In genomic region chr14:49173765-49174373, GRCh38 we compare ENCODE assay signal across 8 cellular contexts.
DNase-seq lines count a peak whose midpoint lies in the region; ATAC-seq and TF ChIP-seq lines count a peak whose summit lies in the region.

No MANE protein-coding gene starts in this region.

- no peak overlapping the region for H4K8ac ChIP-seq in trophoblast cell (ENCODE audit: low read depth, low read length)

- no peaks in the 10 kb centered on the region for H3K36me3 ChIP-seq in fibroblast of lung (ENCODE audit: control insufficient read depth, insufficient read depth, low read length)
- no peaks in the 10 kb centered on the region for H3K36me3 ChIP-seq in trophoblast cell (ENCODE audit: control insufficient read depth in 1 of 2, insufficient read depth in 2 of 2, low read length in 2 of 2)
- H3K36me3 ChIP-seq in esophagus squamous epithelium, result no peaks in the 10 kb centered on the region

- BruUV-seq in Calu3 (replicated peaks; lab: Mats Ljungman, UMichigan), result no TSS peak

- H3K9ac ChIP-seq in fibroblast of lung (ENCODE audit: insufficient read depth, low read length) (no peak overlapping the region), trophoblast cell (ENCODE audit: low read length) (no peak overlapping the region)

- TF ChIP-seq POLR2A in esophagus squamous epithelium (IDR thresholded peaks at IDR 0.05), result no peak

- TF ChIP-seq CTCF in Calu3 (IDR thresholded peaks at IDR 0.05; ENCODE audit: unreplicated experiment) (peak; percentile 41), fibroblast of lung (conservative IDR thresholded peaks at IDR 0.05 in 1 of 2, IDR thresholded peaks at IDR 0.05 in 1 of 2; ENCODE audit: low read depth in 1 of 2, low read length in 2 of 2) (peak; percentile 68 to 73), esophagus squamous epithelium (IDR thresholded peaks at IDR 0.05) (peak in 3 of 6 experiments; percentile 15 to 49 (median 39))

- H3K27ac ChIP-seq in fibroblast of lung (ENCODE audit: insufficient read depth, low read length) (no peak overlapping the region), trophoblast cell (ENCODE audit: low read depth, low read length) (no peak overlapping the region), esophagus squamous epithelium (no peak overlapping the region)

- no peaks in the 10 kb centered on the region for H3K79me2 ChIP-seq in fibroblast of lung (ENCODE audit: control insufficient read depth, insufficient read depth, low read length)
- H3K79me2 ChIP-seq in trophoblast cell (ENCODE audit: control insufficient read depth, insufficient read depth, low read length, poor library complexity), result no peaks in the 10 kb centered on the region

- no peak overlapping the region for H3K4me3 ChIP-seq in fibroblast of lung (replicated peaks in 1 of 4; ENCODE audit: control extremely low read depth in 1 of 4, insufficient read depth in 1 of 4, low read depth in 3 of 4, low read length in 4 of 4)
- H3K4me3 ChIP-seq in trophoblast cell (ENCODE audit: low read depth, low read length), result no peak overlapping the region
- no peak overlapping the region for H3K4me3 ChIP-seq in esophagus squamous epithelium

- no peak overlapping the region for H2AFZ ChIP-seq in fibroblast of lung (ENCODE audit: low read length)
- H2AFZ ChIP-seq in trophoblast cell (ENCODE audit: insufficient read depth, low read length, poor library complexity), result no peak overlapping the region

- no peaks in the 10 kb centered on the region for H3K4me1 Mint-ChIP-seq in Calu3 (ENCODE audit: low read depth, unreplicated experiment)

- no peaks in the 10 kb centered on the region for H4K20me1 ChIP-seq in fibroblast of lung (ENCODE audit: control insufficient read depth, extremely low read depth, insufficient read depth, low read length)

- H3K4me1 ChIP-seq in fibroblast of lung (ENCODE audit: control insufficient read depth, extremely low read depth, insufficient read depth, low read length) (no peaks in the 10 kb centered on the region), trophoblast cell (ENCODE audit: control insufficient read depth in 1 of 2, insufficient read depth in 2 of 2, low read length in 2 of 2) (no peaks in the 10 kb centered on the region), esophagus squamous epithelium (no peaks in the 10 kb centered on the region)

- H3K14ac ChIP-seq in trophoblast cell (ENCODE audit: low read length), result no peak overlapping the region

- H4K12ac ChIP-seq in trophoblast cell (ENCODE audit: low read depth, low read length), result no peak overlapping the region

- H3K18ac ChIP-seq in trophoblast cell (ENCODE audit: low read length), result no peak overlapping the region

- H3K27me3 Mint-ChIP-seq in Calu3 (ENCODE audit: unreplicated experiment), result no peaks in the 10 kb centered on the region

- no peak overlapping the region for H2BK5ac ChIP-seq in trophoblast cell (ENCODE audit: low read depth, low read length, poor library complexity)

- CTCF ChIA-PET in Calu3 (lab: Charles Lee), result interaction anchor here (0.7 kb wide), 2 partner anchors 1256 to 1560 kb away, joined by 3 to 4 read pairs; no protein-coding TSS in a partner anchor

- ATAC-seq in GM18868 (IDR thresholded peaks at IDR 0.05; ENCODE audit: unreplicated experiment), result peak; percentile 100
- peak; percentile 99 for ATAC-seq in HG02973 (IDR thresholded peaks at IDR 0.05; ENCODE audit: unreplicated experiment)

- no peak overlapping the region for H3K23ac ChIP-seq in trophoblast cell (ENCODE audit: low read length)

- H3K9me3 Mint-ChIP-seq in Calu3 (ENCODE audit: low read depth, unreplicated experiment), result no peaks in the 10 kb centered on the region

- no peaks in the 10 kb centered on the region for H3K79me1 ChIP-seq in trophoblast cell (ENCODE audit: low read length)

- H3K27me3 ChIP-seq in fibroblast of lung (ENCODE audit: control insufficient read depth, insufficient read depth, low read length) (no peaks in the 10 kb centered on the region), trophoblast cell (ENCODE audit: insufficient read depth, low read length) (no peaks in the 10 kb centered on the region), esophagus squamous epithelium (no peaks in the 10 kb centered on the region)

- H2BK120ac ChIP-seq in trophoblast cell (ENCODE audit: insufficient read depth, low read length, poor library complexity), result no peak overlapping the region

- no peak overlapping the region for H3K4ac ChIP-seq in trophoblast cell (ENCODE audit: low read depth, low read length)

- intact Hi-C loops in Calu3 (cut with micrococcal nuclease; ENCODE audit: unreplicated experiment) (loop anchor here (1.0 to 5.0 kb wide), 2 partner anchors 777 to 1257 kb away; no protein-coding TSS in a partner anchor), esophagus squamous epithelium (cut with DNase I) (no loop called here)

- DNase-seq in Calu3, result peak; percentile 68
- DNase-seq in NCI-H146 treated with DMSO at 0.1 percent for 48 hours (lab: John Stamatoyannopoulos, UW; ENCODE audit: unreplicated experiment), result peak; percentile 37
- peak; percentile 6 to 73 for DNase-seq in SW 1271 (lab: John Stamatoyannopoulos, UW)
- DNase-seq in fibroblast of lung (ENCODE audit: low read depth in 2 of 2), result peak; percentile 59 to 79
- DNase-seq in trophoblast cell, result peak; percentile 64 to 84
- DNase-seq in esophagus squamous epithelium (lab: John Stamatoyannopoulos, UW), result no peak

- H4K91ac ChIP-seq in trophoblast cell (ENCODE audit: low read depth, low read length), result no peak overlapping the region

- no peak overlapping the region for H2BK12ac ChIP-seq in trophoblast cell (ENCODE audit: low read length)

- H3K9me3 ChIP-seq in fibroblast of lung (ENCODE audit: control insufficient read depth, insufficient read depth, low read depth, low read length), result no peaks in the 10 kb centered on the region
- no peaks in the 10 kb centered on the region for H3K9me3 ChIP-seq in trophoblast cell (ENCODE audit: insufficient read depth, low read depth, low read length)
- no peaks in the 10 kb centered on the region for H3K9me3 ChIP-seq in esophagus squamous epithelium

- H3K4me3 Mint-ChIP-seq in Calu3 (ENCODE audit: low read depth, unreplicated experiment), result no peak overlapping the region

- H3K4me2 ChIP-seq in fibroblast of lung (ENCODE audit: extremely low read depth, insufficient read depth, low read length), result no peak overlapping the region
- no peak overlapping the region for H3K4me2 ChIP-seq in trophoblast cell (ENCODE audit: low read length)

- no CpG with 5 or more reads among the region's 3 CpGs for WGBS in trophoblast cell (ENCODE audit: extremely low coverage, insufficient coverage, insufficient read length)
- 7 to 16% methylated on average over 3 of the region's 3 CpGs for WGBS in esophagus squamous epithelium, 2 donors

- no peak overlapping the region for H2AK5ac ChIP-seq in trophoblast cell (ENCODE audit: low read length)

- H3K36me3 Mint-ChIP-seq in Calu3 (ENCODE audit: insufficient read depth, unreplicated experiment), result no peaks in the 10 kb centered on the region

- no peak overlapping the region for H3K27ac Mint-ChIP-seq in Calu3 (ENCODE audit: unreplicated experiment)
